Comparison of ENCODE assay signal across 1 cellular context in the genomic region with DNA sequence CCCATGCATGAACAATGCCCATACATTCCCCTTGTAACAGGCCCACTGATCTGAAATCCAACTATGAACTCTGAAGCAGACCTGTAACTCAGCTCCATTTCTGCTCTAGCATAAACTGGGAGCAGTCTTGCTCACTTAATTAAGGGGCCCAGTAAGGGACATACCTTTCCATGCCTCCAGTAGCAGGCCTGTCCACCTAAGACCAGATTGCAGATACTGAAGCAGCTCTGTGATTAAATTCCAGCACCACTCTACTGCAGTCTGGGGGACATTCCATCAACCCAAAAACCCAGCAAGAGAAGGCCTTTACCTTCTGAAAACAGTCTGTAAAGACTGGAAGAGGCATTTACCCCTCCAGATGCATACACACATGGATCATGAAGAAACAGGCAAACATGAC.
TF ChIP-seq lines count a peak whose summit lies in the region.

No MANE protein-coding gene starts in this region.

TF ChIP-seq in H1, 55 proteins besides CTCF, POLR2A, EP300 and RAD21 (continued from another document):
- TF ChIP-seq ASH2L (IDR thresholded peaks at IDR 0.05; ENCODE audit: low read length) (no peak), CHD2 (IDR thresholded peaks at IDR 0.05; ENCODE audit: low read length) (no peak)
